Comparison of ENCODE assay signal across 14 cellular contexts in the genomic region with DNA sequence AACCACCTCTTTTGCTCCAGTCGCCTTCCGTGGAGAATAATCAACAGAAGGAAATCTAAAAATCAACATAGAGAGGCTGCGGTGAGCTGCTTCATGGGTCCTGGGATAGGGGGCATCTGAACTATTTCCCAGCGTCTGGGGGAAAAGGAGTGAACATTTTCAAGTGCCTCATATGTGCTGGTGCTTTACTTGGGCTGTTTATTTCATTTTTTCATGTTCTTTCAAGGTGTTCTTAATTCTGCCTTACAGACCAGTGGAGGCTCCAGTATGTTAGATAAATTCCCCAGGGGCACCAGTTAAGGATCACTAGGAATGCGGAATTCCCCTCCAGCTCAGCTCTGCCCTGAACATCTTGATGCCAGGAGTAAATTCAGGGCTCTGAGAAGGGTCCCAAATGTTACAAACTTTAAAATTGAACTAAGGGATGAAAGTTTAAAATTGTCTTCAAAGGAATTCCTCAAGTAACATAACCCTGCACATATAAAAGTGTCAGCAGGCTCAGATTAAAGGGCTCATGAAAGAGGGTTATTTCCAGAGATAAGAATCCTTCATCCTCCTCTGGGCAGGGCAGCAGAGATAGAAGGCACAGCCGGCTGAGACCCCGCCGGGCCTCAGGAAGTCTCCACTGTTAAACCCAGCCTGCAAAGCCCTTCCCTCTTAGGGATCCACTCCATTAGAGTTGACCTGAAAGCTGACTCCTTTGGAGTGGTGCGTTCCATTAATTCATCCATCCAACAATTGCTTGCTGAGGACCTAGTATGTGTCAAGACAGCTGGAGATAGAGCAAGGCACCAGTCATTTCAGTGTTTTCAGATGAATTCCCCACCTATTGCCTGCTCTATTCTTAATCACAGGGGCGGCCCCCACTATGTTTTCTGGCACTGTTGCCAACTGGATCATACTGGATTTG.
DNase-seq lines count a peak whose midpoint lies in the region; ATAC-seq, FAIRE-seq and TF ChIP-seq lines count a peak whose summit lies in the region.
"Had no signal": no experiment of that assay in that cellular context is flagged by ENCODE, and none has a peak within 500 bp of the region (broad histone marks: within the 10 kb centered on the region; RNA-seq: fewer than 3 reads in every experiment).

No MANE protein-coding gene starts in this region.

- CTCF ChIA-PET in GM10248 (lab: Yijun Ruan, JAX) = no interaction called here

- H3K9ac ChIP-seq in rectal smooth muscle tissue (ENCODE audit: low read length) = no peak overlapping the region
- H3K9ac ChIP-seq: BLaER1 treated with 17β-estradiol and CSF1 and Interleukin-3, amounts not matched to agents 10 nM and 100 nM had no signal

- H3K27me3 ChIP-seq in rectal smooth muscle tissue (ENCODE audit: control insufficient read depth, insufficient read depth, low read length) = no peaks in the 10 kb centered on the region
- H3K27me3 ChIP-seq: BLaER1 treated with 17β-estradiol and CSF1 and Interleukin-3, amounts not matched to agents 10 nM and 100 nM; upper lobe of left lung had no signal

- no peak for ATAC-seq in mucosa of descending colon
- ATAC-seq: WTC11 had no signal

- TF ChIP-seq CTCF in fibroblast of the aortic adventitia (IDR thresholded peaks at IDR 0.05; ENCODE audit: insufficient read depth, low read length) (no peak), mucosa of descending colon (IDR thresholded peaks at IDR 0.05) (no peak), GM10248 (IDR thresholded peaks at IDR 0.05; ENCODE audit: control extremely low read depth, extremely low read depth, low read depth, missing control alignments) (no peak)

- no peak overlapping the region for H3K4me3 ChIP-seq in fibroblast of the aortic adventitia (ENCODE audit: low read depth, low read length)
- no peak overlapping the region for H3K4me3 ChIP-seq in rectal smooth muscle tissue (ENCODE audit: low read length)
- no peak overlapping the region for H3K4me3 ChIP-seq in mucosa of descending colon
- H3K4me3 ChIP-seq: BLaER1 treated with 17β-estradiol and CSF1 and Interleukin-3, amounts not matched to agents 10 nM and 100 nM; upper lobe of left lung had no signal

- intact Hi-C loops in mucosa of descending colon (cut with DNase I, micrococcal nuclease) = no loop called here

- H3K27ac ChIP-seq in rectal smooth muscle tissue (ENCODE audit: low read depth, low read length) = peak overlapping the region; percentile 51
- H3K27ac ChIP-seq: BLaER1 treated with 17β-estradiol and CSF1 and Interleukin-3, amounts not matched to agents 10 nM and 100 nM; upper lobe of left lung had no signal

- H3K4me1 ChIP-seq in rectal smooth muscle tissue (ENCODE audit: control insufficient read depth, insufficient read depth, low read length) (peaks cover 38% of the 10 kb centered on the region), mucosa of descending colon (ENCODE audit: low read depth) (peaks cover 11% of the 10 kb centered on the region)
- H3K4me1 ChIP-seq: upper lobe of left lung had no signal

- POLR2A ChIA-PET in GM10248 (lab: Yijun Ruan, JAX) = no interaction called here

- no peak for FAIRE-seq in RCC 7860 (lab: Jason Lieb, UNC)
- FAIRE-seq: GM18507 had no signal

- DNase-seq in EH (ENCODE audit: low read depth) = peak; percentile 50
- DNase-seq in RCC 7860 (ENCODE audit: low spot score) = peak; percentile 71
- DNase-seq in fibroblast of the aortic adventitia (ENCODE audit: low read depth) = peak; percentile 52
- no peak for DNase-seq in mucosa of descending colon
- no peak for DNase-seq in GM10248 (ENCODE audit: extremely low spot score)
- DNase-seq in NCI-H774 (lab: John Stamatoyannopoulos, UW) = no peak
- no peak for DNase-seq in retina
- DNase-seq: cerebellar nuclear complex, GDM1 had no signal

- H3K36me3 ChIP-seq in rectal smooth muscle tissue (ENCODE audit: control insufficient read depth, insufficient read depth, low read length) = no peaks in the 10 kb centered on the region
- no peaks in the 10 kb centered on the region for H3K36me3 ChIP-seq in mucosa of descending colon (ENCODE audit: low read depth)
- H3K36me3 ChIP-seq: BLaER1 treated with 17β-estradiol and CSF1 and Interleukin-3, amounts not matched to agents 10 nM and 100 nM; upper lobe of left lung had no signal

- H3K9me3 ChIP-seq in mucosa of descending colon = no peaks in the 10 kb centered on the region
- H3K9me3 ChIP-seq: BLaER1 treated with 17β-estradiol and CSF1 and Interleukin-3, amounts not matched to agents 10 nM and 100 nM; upper lobe of left lung had no signal

Comparison
In these comparisons a context has a peak if more than half of its experiments do, and no peak if none do; other contexts are left out.
1. DNase-seq: peak in EH (single experiment), RCC 7860 (single experiment) and fibroblast of the aortic adventitia (single experiment); none in mucosa of descending colon (0 of 3), GM10248 (single experiment), NCI-H774 (single experiment) and retina (single experiment).